33 cellular contexts compared by ENCODE assay signal in genomic region chr16:54112807-54113206, GRCh38.
"Had no signal": no experiment of that assay in that cellular context is flagged by ENCODE, and none has a peak within 500 bp of the region (broad histone marks: within the 10 kb centered on the region; RNA-seq: fewer than 3 reads in every experiment).

No MANE protein-coding gene starts in this region.

- H3K27ac ChIP-seq: adrenal gland, ascending aorta, body of pancreas, brain microvascular endothelial cell, breast epithelium, cardiac muscle cell had no signal

- H3K27me3 ChIP-seq: adrenal gland, ascending aorta, body of pancreas, brain microvascular endothelial cell, breast epithelium, cardiac muscle cell had no signal

- H3K4me3 ChIP-seq: adrenal gland, ascending aorta, body of pancreas, breast epithelium, cardiac muscle cell had no signal

- ATAC-seq: activated naive CD4-positive, alpha-beta T cell treated with anti-CD3 and anti-CD28 coated beads, Interleukin-2, amount 50 U/mL, for 72 hours; activated naive CD8-positive, alpha-beta T cell treated with anti-CD3 and anti-CD28 coated beads, Interleukin-2, amount 50 U/mL, for 24 hours; activated T-cell treated with anti-CD3 and anti-CD28 coated beads, Interleukin-2, amount 50 U/mL, for 4 hours; activated T-cell treated with anti-CD3 and anti-CD28 coated beads, Interleukin-2, amount 50 U/mL, for 72 hours; activated T-helper 17 cell treated with anti-CD3 and anti-CD28 coated beads, Interleukin-2, amount 50 U/mL, for 72 hours; body of pancreas had no signal

- H3K4me1 ChIP-seq: adrenal gland, ascending aorta, body of pancreas, breast epithelium had no signal

- DNase-seq: activated effector memory CD4-positive, alpha-beta T cell treated with anti-CD3 and anti-CD28 coated beads, Interleukin-2, amount 50 U/mL, for 16 hours; activated effector memory CD4-positive, alpha-beta T cell treated with Interleukin-2 at 50 U/mL for 16 hours; activated gamma-delta T cell; activated gamma-delta T cell treated with Interleukin-2 at 50 U/mL for 16 hours; activated naive CD4-positive, alpha-beta T cell; activated naive CD4-positive, alpha-beta T cell treated with anti-CD3 and anti-CD28 coated beads for 36 hours; activated naive CD4-positive, alpha-beta T cell treated with anti-CD3 and anti-CD28 coated beads, Interleukin-2, amount 10 ng/mL, durations not matched to agents 7 days and 5 days; activated naive CD4-positive, alpha-beta T cell treated with anti-CD3 and anti-CD28 coated beads, Interleukin-2, amount 50 U/mL, for 16 hours; activated naive CD4-positive, alpha-beta T cell treated with Interleukin-2 at 50 U/mL for 16 hours; activated naive CD8-positive, alpha-beta T cell treated with anti-CD3 and anti-CD28 coated beads for 36 hours; activated naive CD8-positive, alpha-beta T cell treated with anti-CD3 and anti-CD28 coated beads, Interleukin-2, amount 10 ng/mL, durations not matched to agents 7 days and 5 days; activated naive CD8-positive, alpha-beta T cell treated with anti-CD3 and anti-CD28 coated beads, Interleukin-2, amount 50 U/mL, for 24 hours; activated T-cell treated with anti-CD3 and anti-CD28 coated beads, Interleukin-2, amount 50 U/mL, for 1 hour; activated T-cell treated with anti-CD3 and anti-CD28 coated beads, Interleukin-2, amount 50 U/mL, for 24 hours; activated T-cell treated with anti-CD3 and anti-CD28 coated beads, Interleukin-2, amount 50 U/mL, for 4 hours; activated T-cell treated with anti-CD3 and anti-CD28 coated beads, Interleukin-2, amount 50 U/mL, for 48 hours; activated T-cell treated with anti-CD3 and anti-CD28 coated beads, Interleukin-2, amount 50 U/mL, for 72 hours; adrenal gland; amniotic stem cell; amygdala; anterior cingulate cortex; aorta; body of pancreas; brain microvascular endothelial cell; caudate nucleus; central memory CD4-positive, alpha-beta T cell; cerebellar nuclear complex had no signal

- H3K36me3 ChIP-seq: breast epithelium, cardiac muscle cell had no signal

- FAIRE-seq: astrocyte had no signal

- H3K9me3 ChIP-seq: adrenal gland, ascending aorta, body of pancreas, breast epithelium had no signal
